Comparison of ENCODE assay signal across 8 cellular contexts in genomic region chr11:57667715-57668466, GRCh38. TPM values are rescaled to one million over a fixed set of nuclear protein-coding genes. Genes with fewer than 3 reads are reported as not detected.
DNase-seq lines count a peak whose midpoint lies in the region; ATAC-seq and TF ChIP-seq lines count a peak whose summit lies in the region.

Gene ZDHHC5 (plus strand): TSS chr11:57668114. CDS start chr11:57673091, 4,977 bp downstream.

- TF ChIP-seq POLR2A in vagina (IDR thresholded peaks at IDR 0.05), result peak in 1 of 2 donors; percentile 51

- WGBS in right cardiac atrium, result under 1% methylated on average over 103 of the region's 103 CpGs

- peak; percentile 87 for ATAC-seq in GM18498 (IDR thresholded peaks at IDR 0.05; ENCODE audit: unreplicated experiment)
- ATAC-seq in HG02938 (IDR thresholded peaks at IDR 0.05; ENCODE audit: unreplicated experiment), result peak; percentile 83
- ATAC-seq in right cardiac atrium, result peak; percentile 97 to 98

- H3K4me1 ChIP-seq in right cardiac atrium (ENCODE audit: control insufficient read depth, insufficient read depth, low read length), result no peaks in the 10 kb centered on the region
- H3K4me1 ChIP-seq in vagina, result peaks cover 43% of the 10 kb centered on the region

- no peaks in the 10 kb centered on the region for H3K9me3 ChIP-seq in right cardiac atrium (ENCODE audit: control insufficient read depth, low read length)
- H3K9me3 ChIP-seq in vagina, result no peaks in the 10 kb centered on the region

- peaks cover 0 to 11% of the 10 kb centered on the region in 2 donors for H3K36me3 ChIP-seq in vagina

- H3K27me3 ChIP-seq in right cardiac atrium (ENCODE audit: control insufficient read depth, insufficient read depth) (no peaks in the 10 kb centered on the region), vagina (no peaks in the 10 kb centered on the region)

- peak; percentile 46 to 54 (median 49) for TF ChIP-seq CTCF in vagina (IDR thresholded peaks at IDR 0.05)

- peak; percentile 92 for DNase-seq in NCI-H187 treated with DMSO at 0.1 percent for 48 hours (lab: John Stamatoyannopoulos, UW)
- peak in 57 of 58 donors; percentile 93 to 100 (median 99) for DNase-seq in anterior cingulate cortex (lab: John Stamatoyannopoulos, UW)
- peak; percentile 99 to 100 (median 100) for DNase-seq in right cardiac atrium
- DNase-seq in putamen (ENCODE audit: low spot score), result peak; percentile 99
- peak; percentile 98 to 100 for DNase-seq in vagina (ENCODE audit: extremely low spot score in 2 of 2)

- intact Hi-C loops in T-helper 2 cell treated with Interferon-gamma antibody and Interleukin-4, amounts not matched to agents 100 ng/mL and 5 ng/mL, for 36 hours (cut with micrococcal nuclease), result loop anchor here (1.0 to 10.0 kb wide), 12 partner anchors 11 to 1474 kb away; partner anchors contain the start of genes CLP1, FAM111A, MED19 and SELENOH
- intact Hi-C loops in right cardiac atrium (cut with DNase I) (loop anchor here in 1 of 4 donors (5.0 kb wide), 1 partner anchor 39 kb away; no protein-coding TSS in a partner anchor), vagina (cut with DNase I) (no loop called here)

- H3K4me3 ChIP-seq in right cardiac atrium (ENCODE audit: low read length) (peak within 1 kb of the TSS; percentile 74), vagina (peak within 1 kb of the TSS; percentile 92 to 99)

- H3K27ac ChIP-seq in right cardiac atrium (ENCODE audit: low read length) (peak within 1 kb of the TSS; percentile 91), vagina (peak within 1 kb of the TSS; percentile 98)

RNA-seq across cellular contexts. Expression of gene ZDHHC5, which starts in this region (rescaled TPM):
- total RNA-seq in T-helper 2 cell treated with Interferon-gamma antibody and Interleukin-4, amounts not matched to agents 100 ng/mL and 5 ng/mL, for 36 hours, result 74.8 and 75.7 TPM in 2 replicates
- total RNA-seq in right cardiac atrium, result 10 to 100 TPM; 38.9 to 60.4 (median 54.3) TPM
- 27.0 TPM for polyA plus RNA-seq in right cardiac atrium
- 46.2 TPM for total RNA-seq in vagina

Comparison
In these comparisons a context has a peak if more than half of its experiments do, and no peak if none do; other contexts are left out.
1. Peak in every context shown above with its lines: DNase-seq, ATAC-seq, H3K4me3 ChIP-seq and H3K27ac ChIP-seq.